ENCODE assay signal across 15 cellular contexts in the genomic region with DNA sequence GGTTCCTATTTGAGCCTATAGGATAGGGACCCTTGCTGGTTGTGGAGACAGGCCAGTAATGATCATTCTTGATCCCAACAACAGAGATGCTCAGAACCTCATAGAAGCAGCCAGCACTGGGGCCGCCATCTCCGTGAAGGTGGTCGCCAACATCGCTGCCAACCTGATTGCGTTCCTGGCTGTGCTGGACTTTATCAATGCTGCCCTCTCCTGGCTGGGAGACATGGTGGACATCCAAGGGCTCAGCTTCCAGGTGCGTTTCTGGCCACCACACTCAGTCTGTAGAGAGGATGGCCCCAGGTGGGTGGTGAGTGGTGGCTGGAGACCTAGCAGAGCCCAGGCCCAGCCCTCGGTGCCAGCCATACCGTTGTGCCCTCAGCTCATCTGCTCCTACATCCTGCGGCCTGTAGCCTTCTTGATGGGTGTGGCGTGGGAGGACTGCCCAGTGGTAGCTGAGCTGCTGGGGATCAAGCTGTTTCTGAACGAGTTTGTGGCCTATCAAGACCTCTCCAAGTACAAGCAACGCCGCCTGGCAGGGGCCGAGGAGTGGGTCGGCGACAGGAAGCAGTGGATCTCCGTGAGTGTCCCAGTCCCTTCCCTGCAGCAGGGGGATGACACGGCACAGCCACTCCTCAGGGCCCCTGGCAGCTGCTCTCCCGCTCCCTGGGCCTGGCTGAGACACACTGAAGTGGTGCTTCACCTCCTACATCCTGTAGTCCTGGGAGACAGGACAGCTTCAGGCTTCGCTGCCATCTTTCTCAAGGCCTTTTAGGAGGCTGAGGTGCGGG. TPM values are rescaled to one million over a fixed set of nuclear protein-coding genes. Genes with fewer than 3 reads are reported as not detected.
DNase-seq lines count a peak whose midpoint lies in the region; ATAC-seq, FAIRE-seq and TF ChIP-seq lines count a peak whose summit lies in the region.
"Had no signal": no experiment of that assay in that cellular context is flagged by ENCODE, and none has a peak within 500 bp of the region (broad histone marks: within the 10 kb centered on the region; RNA-seq: fewer than 3 reads in every experiment).

No MANE protein-coding gene starts in this region.

- intact Hi-C loops in endothelial cell of umbilical vein (cut with micrococcal nuclease), result no loop called here

- no peaks in the 10 kb centered on the region for H3K79me2 ChIP-seq in OCI-LY3 (ENCODE audit: low read length)
- H3K79me2 ChIP-seq in endothelial cell of umbilical vein (ENCODE audit: control insufficient read depth, insufficient read depth, low read length), result no peaks in the 10 kb centered on the region

- TF ChIP-seq CTCF in OCI-LY3 (IDR thresholded peaks at IDR 0.05; ENCODE audit: low read depth, low read length) (peak; percentile 42), endothelial cell of umbilical vein (IDR thresholded peaks at IDR 0.05; ENCODE audit: extremely low read depth in 1 of 2, insufficient read depth in 1 of 2, low read depth in 1 of 2, low read length in 2 of 2) (peak; percentile 5 to 26), osteocyte (IDR thresholded peaks at IDR 0.05) (peak; percentile 33)

- H3K27me3 Mint-ChIP-seq in osteocyte (ENCODE audit: unreplicated experiment), result peaks cover 14% of the 10 kb centered on the region

- H3K4me3 ChIP-seq in OCI-LY3 (ENCODE audit: low read length), result no peak overlapping the region
- no peak overlapping the region for H3K4me3 ChIP-seq in endothelial cell of umbilical vein (replicated peaks in 1 of 3; ENCODE audit: insufficient read depth in 1 of 3, low read depth in 1 of 3, low read length in 3 of 3)
- H3K4me3 ChIP-seq: suprapubic skin had no signal

- H3K27ac ChIP-seq in OCI-LY3 (ENCODE audit: low read length) (no peak overlapping the region), endothelial cell of umbilical vein (ENCODE audit: insufficient read depth, low read depth, low read length) (no peak overlapping the region)
- H3K27ac ChIP-seq: suprapubic skin had no signal

- H3K9me3 ChIP-seq in OCI-LY3 (ENCODE audit: insufficient read depth, low read length), result no peaks in the 10 kb centered on the region
- H3K9me3 ChIP-seq in endothelial cell of umbilical vein (replicated peaks; ENCODE audit: control insufficient read depth, insufficient read depth, low read length), result no peaks in the 10 kb centered on the region
- H3K9me3 ChIP-seq: Caco-2, suprapubic skin had no signal

- TF ChIP-seq POLR2A in endothelial cell of umbilical vein (IDR thresholded peaks at IDR 0.05; ENCODE audit: low read depth, low read length), result no peak

- POLR2A ChIA-PET in endothelial cell of umbilical vein (lab: Charles Lee), result no interaction called here

- H3K9ac ChIP-seq in OCI-LY3 (ENCODE audit: low read length) (no peak overlapping the region), endothelial cell of umbilical vein (replicated peaks; ENCODE audit: extremely low read depth, insufficient read depth, low read length) (no peak overlapping the region)

- H3K4me1 Mint-ChIP-seq in osteocyte (ENCODE audit: unreplicated experiment), result peaks cover 2% of the 10 kb centered on the region

- peak in 2 of 3 experiments; percentile 6 to 24 for DNase-seq in NCI-H1417 (lab: John Stamatoyannopoulos, UW)
- no peak for DNase-seq in NCI-H1417 treated with DMSO at 0.1 percent for 48 hours (lab: John Stamatoyannopoulos, UW)
- DNase-seq in endothelial cell of umbilical vein (ENCODE audit: low read depth, low spot score), result no peak
- DNase-seq in osteocyte (ENCODE audit: extremely low spot score, unreplicated experiment), result no peak
- no peak for DNase-seq in activated CD8-positive, alpha-beta memory T cell treated with anti-CD3 and anti-CD28 coated beads, Interleukin-2, amount 50 U/mL, for 48 hours
- DNase-seq in activated T-cell treated with anti-CD3 and anti-CD28 coated beads for 4 hours, result no peak
- DNase-seq: activated naive CD8-positive, alpha-beta T cell treated with anti-CD3 and anti-CD28 coated beads, Interleukin-2, amount 10 ng/mL, durations not matched to agents 7 days and 5 days; KG1; NCI-H2081 had no signal

- H3K27me3 ChIP-seq in OCI-LY3 (ENCODE audit: low read depth, low read length) (peaks cover 10% of the 10 kb centered on the region), endothelial cell of umbilical vein (ENCODE audit: control insufficient read depth in 2 of 2, insufficient read depth in 2 of 2, low read length in 2 of 2) (no peaks in the 10 kb centered on the region)
- H3K27me3 ChIP-seq: suprapubic skin had no signal

- no peaks in the 10 kb centered on the region for H3K9me3 Mint-ChIP-seq in osteocyte (ENCODE audit: unreplicated experiment)
- H3K9me3 Mint-ChIP-seq: activated naive CD8-positive, alpha-beta T cell treated with anti-CD3 and anti-CD28 coated beads, Interleukin-2, amount 10 ng/mL, durations not matched to agents 7 days and 5 days had no signal

- no peaks in the 10 kb centered on the region for H3K36me3 Mint-ChIP-seq in osteocyte (ENCODE audit: unreplicated experiment)
- H3K36me3 Mint-ChIP-seq: activated naive CD8-positive, alpha-beta T cell treated with anti-CD3 and anti-CD28 coated beads, Interleukin-2, amount 10 ng/mL, durations not matched to agents 7 days and 5 days had no signal

- H3K9me1 ChIP-seq in endothelial cell of umbilical vein (replicated peaks; ENCODE audit: control insufficient read depth, extremely low read depth, insufficient read depth, low read length), result no peaks in the 10 kb centered on the region

- H2AFZ ChIP-seq in OCI-LY3 (ENCODE audit: low read depth, low read length) (no peak overlapping the region), endothelial cell of umbilical vein (ENCODE audit: low read depth, low read length) (no peak overlapping the region)

- no peak for FAIRE-seq in endothelial cell of umbilical vein (lab: Jason Lieb, UNC)
- FAIRE-seq: A204.1 had no signal

- H3K4me2 ChIP-seq in OCI-LY3 (ENCODE audit: low read length) (no peak overlapping the region), endothelial cell of umbilical vein (ENCODE audit: insufficient read depth, low read length) (no peak overlapping the region)

- H3K27ac Mint-ChIP-seq in osteocyte (ENCODE audit: unreplicated experiment), result no peak overlapping the region
- H3K27ac Mint-ChIP-seq: activated naive CD8-positive, alpha-beta T cell treated with anti-CD3 and anti-CD28 coated beads, Interleukin-2, amount 10 ng/mL, durations not matched to agents 7 days and 5 days had no signal

- CTCF ChIA-PET in endothelial cell of umbilical vein (lab: Charles Lee), result interaction anchor here (0.7 to 1.7 kb wide), 5 partner anchors 9 to 347 kb away, joined by 3 to 12 read pairs (median 4); no protein-coding TSS in a partner anchor

- no peak overlapping the region for H3K4me3 Mint-ChIP-seq in osteocyte (ENCODE audit: unreplicated experiment)
- H3K4me3 Mint-ChIP-seq: activated naive CD8-positive, alpha-beta T cell treated with anti-CD3 and anti-CD28 coated beads, Interleukin-2, amount 10 ng/mL, durations not matched to agents 7 days and 5 days had no signal

- H3K4me1 ChIP-seq in OCI-LY3 (ENCODE audit: low read length) (peaks cover 2% of the 10 kb centered on the region; the same call in 1 of the 2 replicates), endothelial cell of umbilical vein (ENCODE audit: control insufficient read depth, extremely low read depth, insufficient read depth, low read length) (no peaks in the 10 kb centered on the region)

- H4K20me1 ChIP-seq in OCI-LY3 (ENCODE audit: insufficient read depth, low read length), result no peaks in the 10 kb centered on the region
- H4K20me1 ChIP-seq in endothelial cell of umbilical vein (replicated peaks; ENCODE audit: control insufficient read depth, extremely low read depth, insufficient read depth, low read length), result no peaks in the 10 kb centered on the region

- dilution Hi-C loops in endothelial cell of umbilical vein (cut with MboI; ENCODE audit: extremely low pct_ligation_motif_present, low sequenced_read_pairs), result no loop called here

- no TSS peak for BruUV-seq in endothelial cell of umbilical vein (replicated peaks; lab: Mats Ljungman, UMichigan)

- H3K36me3 ChIP-seq in OCI-LY3 (replicated peaks; ENCODE audit: low read depth, low read length) (no peaks in the 10 kb centered on the region), endothelial cell of umbilical vein (ENCODE audit: control insufficient read depth in 2 of 2, extremely low read depth in 1 of 2, insufficient read depth in 2 of 2, low read length in 2 of 2) (no peaks in the 10 kb centered on the region)
- H3K36me3 ChIP-seq: suprapubic skin had no signal

- ATAC-seq in GM19351 (IDR thresholded peaks at IDR 0.05; ENCODE audit: unreplicated experiment), result no peak

TF ChIP-seq in endothelial cell of umbilical vein, 7 proteins besides CTCF, POLR2A, EP300 and RAD21 (continues in another document):
- no peak for TF ChIP-seq POLR2AphosphoS5 (IDR thresholded peaks at IDR 0.05; ENCODE audit: insufficient read depth, low read depth, low read length)
- TF ChIP-seq GATA2 (IDR thresholded peaks at IDR 0.05; ENCODE audit: insufficient read depth, insufficient read length, low read depth, low read length), result no peak
- no peak for TF ChIP-seq EZH2 (IDR thresholded peaks at IDR 0.05; ENCODE audit: borderline replicate concordance, low read depth, low read length, severe bottlenecking)
- TF ChIP-seq JUN (IDR thresholded peaks at IDR 0.05; ENCODE audit: borderline replicate concordance, insufficient read depth, insufficient read length, low read depth), result no peak
- no peak for TF ChIP-seq MYC (IDR thresholded peaks at IDR 0.05; ENCODE audit: low read depth, low read length)
- no peak for TF ChIP-seq FOS (IDR thresholded peaks at IDR 0.05; ENCODE audit: borderline replicate concordance, insufficient read depth, low read length)

RNA-seq across cellular contexts. Expression of a gene that starts 46.5 kb away (rescaled TPM):
- total RNA-seq in endothelial cell of umbilical vein (45.7 and 46.9 TPM in 2 replicates), osteocyte (23.7 and 24.0 TPM in 2 replicates)
- polyA plus RNA-seq in endothelial cell of umbilical vein, result 19.3 and 21.3 TPM in 2 replicates
- polyA plus RNA-seq in endothelial cell of umbilical vein (2011; cell fraction: cytosol; rRNA removed), result 20.8 and 23.3 TPM in 2 replicates
- 113 and 128 TPM in 2 replicates for polyA plus RNA-seq in endothelial cell of umbilical vein (2011; cell fraction: nucleus; rRNA removed)
- polyA plus RNA-seq in endothelial cell of umbilical vein (2012), result 20.4 and 24.4 TPM in 2 replicates
- polyA minus RNA-seq in endothelial cell of umbilical vein, result 36.7 and 47.9 TPM in 2 replicates
- 40.5 TPM for polyA minus RNA-seq in endothelial cell of umbilical vein (2011; cell fraction: cytosol; rRNA and poly(A)+ RNA removed)
- 69.0 and 87.8 TPM in 2 replicates for polyA minus RNA-seq in endothelial cell of umbilical vein (2011; cell fraction: nucleus; rRNA and poly(A)+ RNA removed)

RNA-seq across cellular contexts. Expression of a gene that starts 50.7 kb away (rescaled TPM):
- not detected in 2 replicates for total RNA-seq in endothelial cell of umbilical vein
- polyA plus RNA-seq in endothelial cell of umbilical vein, result not detected in 2 replicates
- not detected in 2 replicates for polyA plus RNA-seq in endothelial cell of umbilical vein (2011; cell fraction: cytosol; rRNA removed)
- polyA plus RNA-seq in endothelial cell of umbilical vein (2011; cell fraction: nucleus; rRNA removed), result not detected in 2 replicates
- not detected in 2 replicates for polyA plus RNA-seq in endothelial cell of umbilical vein (2012)
- not detected in 2 replicates for polyA minus RNA-seq in endothelial cell of umbilical vein
- not detected for polyA minus RNA-seq in endothelial cell of umbilical vein (2011; cell fraction: cytosol; rRNA and poly(A)+ RNA removed)
- not detected in 2 replicates for polyA minus RNA-seq in endothelial cell of umbilical vein (2011; cell fraction: nucleus; rRNA and poly(A)+ RNA removed)
- not detected in 2 replicates for total RNA-seq in osteocyte
- total RNA-seq: activated naive CD8-positive, alpha-beta T cell treated with anti-CD3 and anti-CD28 coated beads, Interleukin-2, amount 10 ng/mL, durations not matched to agents 7 days and 5 days; Caco-2; cerebellum; suprapubic skin had no signal

Comparison
In these comparisons a context has a peak if more than half of its experiments do, and no peak if none do; other contexts are left out.
1. DNase-seq: peak in NCI-H1417 (2 of 3); none in NCI-H1417 treated with DMSO at 0.1 percent for 48 hours (single experiment), endothelial cell of umbilical vein (single experiment), osteocyte (single experiment), activated CD8-positive, alpha-beta memory T cell treated with anti-CD3 and anti-CD28 coated beads, Interleukin-2, amount 50 U/mL, for 48 hours (single experiment) and activated T-cell treated with anti-CD3 and anti-CD28 coated beads for 4 hours (single experiment).
2. Peak in every context shown above with its lines, with median percentiles within 50 percentile points of each other: CTCF ChIP-seq.